In genomic region chr6:144886682-144887081, GRCh38 we compare ENCODE assay signal across 1 cellular context.
A peak's percentile ranks its signal among the peaks of the same experiment; 100 is the strongest.
TF ChIP-seq lines count a peak whose summit lies in the region.

No MANE protein-coding gene starts in this region.

TF ChIP-seq in K562, 482 proteins besides CTCF, POLR2A, EP300 and RAD21 (continued from another document and continues in another):
- TF ChIP-seq GABPB1 (CRISPR knock-in tag; IDR thresholded peaks at IDR 0.05) (no peak), ZBTB7A (IDR thresholded peaks at IDR 0.05; ENCODE audit: borderline replicate concordance, control insufficient read depth, low read depth, low read length) (no peak), CREB3L1 (IDR thresholded peaks at IDR 0.05; ENCODE audit: borderline replicate concordance, low read depth) (no peak), LCOR (CRISPR knock-in tag; IDR thresholded peaks at IDR 0.05) (peak; percentile 43; the same call in 1 of the 2 replicates), MAFK (IDR thresholded peaks at IDR 0.05; ENCODE audit: low read length) (peak; percentile 78), ETV6 (IDR thresholded peaks at IDR 0.05; ENCODE audit: borderline replicate concordance in 1 of 2, low read depth in 2 of 2, low read length in 1 of 2) (peak in 1 of 2 experiments; percentile 66; a peak in 1 of 4 replicates), ETV6 (CRISPR knock-in tag; IDR thresholded peaks at IDR 0.05; ENCODE audit: borderline replicate concordance) (no peak), ZKSCAN8 (CRISPR knock-in tag; IDR thresholded peaks at IDR 0.05) (peak; percentile 82; the same call in 1 of the 2 replicates), ZNF609 (CRISPR knock-in tag; IDR thresholded peaks at IDR 0.05; ENCODE audit: borderline replicate concordance) (no peak), SAFB2 (IDR thresholded peaks at IDR 0.05; ENCODE audit: borderline replicate concordance, low read depth, low read length, severe bottlenecking) (no peak), TBL1XR1 (IDR thresholded peaks at IDR 0.05; ENCODE audit: low read length in 2 of 2) (peak; percentile 97 to 98), RBM34 (IDR thresholded peaks at IDR 0.05; ENCODE audit: borderline replicate concordance, insufficient read depth, low read length) (no peak), MXD1 (CRISPR knock-in tag; IDR thresholded peaks at IDR 0.05; ENCODE audit: borderline replicate concordance, poor library complexity, severe bottlenecking) (no peak), ZNF431 (CRISPR knock-in tag; IDR thresholded peaks at IDR 0.05) (no peak), MAFF (IDR thresholded peaks at IDR 0.05; ENCODE audit: low read length) (peak; percentile 79), TSHZ1 (CRISPR knock-in tag; IDR thresholded peaks at IDR 0.05) (no peak), TSC22D4 (tag; IDR thresholded peaks at IDR 0.05) (no peak), ZC3H11A (IDR thresholded peaks at IDR 0.05; ENCODE audit: low read depth, low read length) (no peak), ZNF133 (CRISPR knock-in tag; IDR thresholded peaks at IDR 0.05) (no peak), PKNOX1 (IDR thresholded peaks at IDR 0.05) (peak; percentile 53; the same call in 1 of the 2 replicates), RNF2 (IDR thresholded peaks at IDR 0.05) (peak; percentile 88), CEBPG (CRISPR knock-in tag; IDR thresholded peaks at IDR 0.05) (no peak), CEBPG (tag; conservative IDR thresholded peaks at IDR 0.05 in 1 of 2, IDR thresholded peaks at IDR 0.05 in 1 of 2) (no peak), FOXK2 (conservative IDR thresholded peaks at IDR 0.05 in 1 of 2, IDR thresholded peaks at IDR 0.05 in 1 of 2; ENCODE audit: low read depth in 2 of 2) (no peak; a peak in 1 of 4 replicates), CREB3 (tag; conservative IDR thresholded peaks at IDR 0.05; ENCODE audit: low read depth) (peak; percentile 73; the same call in 1 of the 2 replicates), ARNT (IDR thresholded peaks at IDR 0.05) (peak; percentile 92 to 98), MTA3 (IDR thresholded peaks at IDR 0.05; ENCODE audit: borderline replicate concordance) (peak; percentile 72; the same call in 1 of the 2 replicates), CCNT2 (IDR thresholded peaks at IDR 0.05; ENCODE audit: borderline replicate concordance, extremely low read depth, insufficient read length, low read depth, low read length) (peak; percentile 91), ARID4B (CRISPR knock-in tag; IDR thresholded peaks at IDR 0.05) (no peak), CXXC5 (CRISPR knock-in tag; IDR thresholded peaks at IDR 0.05) (peak; percentile 90), ZNF699 (CRISPR knock-in tag; IDR thresholded peaks at IDR 0.05; ENCODE audit: insufficient replicate concordance) (no peak), FOXK1 (CRISPR knock-in tag; IDR thresholded peaks at IDR 0.05; ENCODE audit: borderline replicate concordance) (no peak), ZNF639 (CRISPR knock-in tag; conservative IDR thresholded peaks at IDR 0.05 in 1 of 2, IDR thresholded peaks at IDR 0.05 in 1 of 2) (peak in 1 of 2 experiments; percentile 93; a peak in 2 of 4 replicates), ZNF263 (CRISPR knock-in tag; IDR thresholded peaks at IDR 0.05; ENCODE audit: borderline replicate concordance) (no peak), SMAD1 (IDR thresholded peaks at IDR 0.05; ENCODE audit: low read depth, low read length, partially characterized antibody) (peak; percentile 72), ETV5 (CRISPR knock-in tag; IDR thresholded peaks at IDR 0.05; ENCODE audit: low read depth) (no peak), KLF13 (tag; IDR thresholded peaks at IDR 0.05; ENCODE audit: borderline replicate concordance, low read depth) (no peak), ZZZ3 (IDR thresholded peaks at IDR 0.05) (no peak)
